11 cellular contexts compared by ENCODE assay signal in the genomic region with DNA sequence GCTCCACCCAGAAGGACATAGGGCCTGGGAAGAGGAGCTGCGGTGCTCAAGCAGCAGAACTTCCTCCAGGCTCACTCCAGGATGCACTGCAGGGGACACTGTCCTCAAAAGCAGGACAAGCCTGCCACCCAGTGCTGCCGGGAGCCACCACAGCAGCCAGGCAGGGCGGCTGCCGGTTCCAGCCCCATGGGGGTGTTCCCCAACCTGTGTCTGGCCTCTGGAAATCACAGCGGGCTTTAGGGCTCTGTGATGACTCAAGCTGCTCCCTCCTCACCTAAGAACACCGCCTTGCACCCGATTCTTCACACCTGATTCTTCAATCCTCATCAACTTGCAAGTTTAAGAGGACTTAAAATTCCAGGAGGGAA.
DNase-seq lines count a peak whose midpoint lies in the region; ATAC-seq, FAIRE-seq and TF ChIP-seq lines count a peak whose summit lies in the region.
"Had no signal": no experiment of that assay in that cellular context is flagged by ENCODE, and none has a peak within 500 bp of the region (broad histone marks: within the 10 kb centered on the region; RNA-seq: fewer than 3 reads in every experiment).

No MANE protein-coding gene starts in this region.

- H3K4me1 ChIP-seq in small intestine (ENCODE audit: control insufficient read depth in 2 of 2, insufficient read depth in 1 of 2, low read depth in 1 of 2, low read length in 1 of 2), result no peaks in the 10 kb centered on the region
- no peaks in the 10 kb centered on the region for H3K4me1 ChIP-seq in pancreas
- H3K4me1 ChIP-seq: heart right ventricle, suprapubic skin had no signal

- DNase-seq in activated naive CD4-positive, alpha-beta T cell treated with anti-CD3 and anti-CD28 coated beads, Interleukin-2, amount 50 U/mL, for 16 hours, result no peak
- DNase-seq in NCI-H2227 (lab: John Stamatoyannopoulos, UW; ENCODE audit: unreplicated experiment) (peak; percentile 36), small intestine (no peak), NCI-H187 treated with DMSO at 0.1 percent for 48 hours (lab: John Stamatoyannopoulos, UW) (no peak), pancreas (no peak)
- peak in 1 of 2 donors; percentile 27 for DNase-seq in activated naive CD4-positive, alpha-beta T cell treated with anti-CD3 and anti-CD28 coated beads, Interleukin-2, amount 50 U/mL, for 72 hours (ENCODE audit: low spot score in 2 of 2)
- peak in 1 of 2 donors; percentile 59 for DNase-seq in stimulated activated effector memory CD8-positive, alpha-beta T cell treated with anti-CD3 and anti-CD28 coated beads, Interleukin-12 subunit alpha, Interleukin-12 subunit beta, amount 100 ng/mL, for 72 hours (ENCODE audit: low spot score in 2 of 2)
- DNase-seq: GF-D8, heart right ventricle had no signal

- intact Hi-C loops in pancreas (cut with DNase I), result loop anchor here in 2 of 3 donors (5.0 to 10.0 kb wide), 2 partner anchors 329 to 397 kb away; no protein-coding TSS in a partner anchor

- H3K36me3 Mint-ChIP-seq in activated naive CD4-positive, alpha-beta T cell treated with anti-CD3 and anti-CD28 coated beads, Interleukin-2, amount 50 U/mL, for 24 hours, result no peaks in the 10 kb centered on the region
- H3K36me3 Mint-ChIP-seq in activated naive CD4-positive, alpha-beta T cell treated with anti-CD3 and anti-CD28 coated beads, Interleukin-2, amount 50 U/mL, for 72 hours, result no peaks in the 10 kb centered on the region
- no peaks in the 10 kb centered on the region for H3K36me3 Mint-ChIP-seq in stimulated activated effector memory CD8-positive, alpha-beta T cell treated with anti-CD3 and anti-CD28 coated beads, Interleukin-12 subunit alpha, Interleukin-12 subunit beta, amount 100 ng/mL, for 72 hours

- H3K4me3 Mint-ChIP-seq in activated naive CD4-positive, alpha-beta T cell treated with anti-CD3 and anti-CD28 coated beads, Interleukin-2, amount 50 U/mL, for 24 hours, result no peak overlapping the region
- no peak overlapping the region for H3K4me3 Mint-ChIP-seq in stimulated activated effector memory CD8-positive, alpha-beta T cell treated with anti-CD3 and anti-CD28 coated beads, Interleukin-12 subunit alpha, Interleukin-12 subunit beta, amount 100 ng/mL, for 72 hours

- H3K27me3 ChIP-seq in small intestine (ENCODE audit: control insufficient read depth in 2 of 2, insufficient read depth in 2 of 2, low read length in 2 of 2), result peaks cover 0 to 2% of the 10 kb centered on the region in 2 donors
- peaks cover 0 to 6% (median 0%) of the 10 kb centered on the region in 4 donors for H3K27me3 ChIP-seq in pancreas

- FAIRE-seq in small intestine (lab: Jason Lieb, UNC), result no peak
- no peak for FAIRE-seq in pancreas (lab: Jason Lieb, UNC)

- H3K4me1 Mint-ChIP-seq in activated naive CD4-positive, alpha-beta T cell treated with anti-CD3 and anti-CD28 coated beads, Interleukin-2, amount 50 U/mL, for 24 hours, result peaks cover 4% of the 10 kb centered on the region
- H3K4me1 Mint-ChIP-seq in stimulated activated effector memory CD8-positive, alpha-beta T cell treated with anti-CD3 and anti-CD28 coated beads, Interleukin-12 subunit alpha, Interleukin-12 subunit beta, amount 100 ng/mL, for 72 hours, result peaks cover 4% of the 10 kb centered on the region

- peak; percentile 83 to 86 for ATAC-seq in activated naive CD4-positive, alpha-beta T cell treated with anti-CD3 and anti-CD28 coated beads, Interleukin-2, amount 50 U/mL, for 72 hours
- ATAC-seq in stimulated activated effector memory CD8-positive, alpha-beta T cell treated with anti-CD3 and anti-CD28 coated beads, Interleukin-12 subunit alpha, Interleukin-12 subunit beta, amount 100 ng/mL, for 72 hours, result peak; percentile 59
- ATAC-seq in pancreas, result no peak

- H3K27ac ChIP-seq in small intestine (ENCODE audit: low read depth in 1 of 2, low read length in 1 of 2) (no peak overlapping the region), pancreas (no peak overlapping the region)
- H3K27ac ChIP-seq: heart right ventricle, suprapubic skin had no signal

- H3K9me3 Mint-ChIP-seq in activated naive CD4-positive, alpha-beta T cell treated with anti-CD3 and anti-CD28 coated beads, Interleukin-2, amount 50 U/mL, for 24 hours, result no peaks in the 10 kb centered on the region
- no peaks in the 10 kb centered on the region for H3K9me3 Mint-ChIP-seq in activated naive CD4-positive, alpha-beta T cell treated with anti-CD3 and anti-CD28 coated beads, Interleukin-2, amount 50 U/mL, for 72 hours
- no peaks in the 10 kb centered on the region for H3K9me3 Mint-ChIP-seq in stimulated activated effector memory CD8-positive, alpha-beta T cell treated with anti-CD3 and anti-CD28 coated beads, Interleukin-12 subunit alpha, Interleukin-12 subunit beta, amount 100 ng/mL, for 72 hours

- H3K27me3 Mint-ChIP-seq in activated naive CD4-positive, alpha-beta T cell treated with anti-CD3 and anti-CD28 coated beads, Interleukin-2, amount 50 U/mL, for 24 hours, result peaks cover 11% of the 10 kb centered on the region

- 16 to 23% (median 19%) methylated on average over 7 of the region's 7 CpGs for WGBS in small intestine, 3 donors
- 17 to 21% methylated on average over 7 of the region's 7 CpGs for WGBS in pancreas, 2 donors

- peak overlapping the region; percentile 19 for H3K27ac Mint-ChIP-seq in activated naive CD4-positive, alpha-beta T cell treated with anti-CD3 and anti-CD28 coated beads, Interleukin-2, amount 50 U/mL, for 24 hours
- no peak overlapping the region for H3K27ac Mint-ChIP-seq in activated naive CD4-positive, alpha-beta T cell treated with anti-CD3 and anti-CD28 coated beads, Interleukin-2, amount 50 U/mL, for 72 hours
- no peak overlapping the region for H3K27ac Mint-ChIP-seq in stimulated activated effector memory CD8-positive, alpha-beta T cell treated with anti-CD3 and anti-CD28 coated beads, Interleukin-12 subunit alpha, Interleukin-12 subunit beta, amount 100 ng/mL, for 72 hours

- H3K9me3 ChIP-seq in small intestine (ENCODE audit: control insufficient read depth, low read depth) (no peaks in the 10 kb centered on the region), pancreas (no peaks in the 10 kb centered on the region)
- H3K9me3 ChIP-seq: heart right ventricle, suprapubic skin had no signal

- H3K36me3 ChIP-seq in small intestine (ENCODE audit: control insufficient read depth in 2 of 2, insufficient read depth in 2 of 2, low read length in 2 of 2) (no peaks in the 10 kb centered on the region), pancreas (no peaks in the 10 kb centered on the region)
- H3K36me3 ChIP-seq: heart right ventricle, suprapubic skin had no signal

- TF ChIP-seq CTCF in pancreas (IDR thresholded peaks at IDR 0.05), result no peak

- H3K4me3 ChIP-seq in small intestine (ENCODE audit: low read depth in 1 of 2, low read length in 2 of 2) (no peak overlapping the region), pancreas (no peak overlapping the region)
- H3K4me3 ChIP-seq: heart right ventricle, suprapubic skin had no signal

Comparison
In these comparisons a context has a peak if more than half of its experiments do, and no peak if none do; other contexts are left out.
1. ATAC-seq: peak in activated naive CD4-positive, alpha-beta T cell treated with anti-CD3 and anti-CD28 coated beads, Interleukin-2, amount 50 U/mL, for 72 hours (2 of 2) and stimulated activated effector memory CD8-positive, alpha-beta T cell treated with anti-CD3 and anti-CD28 coated beads, Interleukin-12 subunit alpha, Interleukin-12 subunit beta, amount 100 ng/mL, for 72 hours (single experiment); none in pancreas (0 of 4).